Comparison of ENCODE assay signal across 1 cellular context in the genomic region with DNA sequence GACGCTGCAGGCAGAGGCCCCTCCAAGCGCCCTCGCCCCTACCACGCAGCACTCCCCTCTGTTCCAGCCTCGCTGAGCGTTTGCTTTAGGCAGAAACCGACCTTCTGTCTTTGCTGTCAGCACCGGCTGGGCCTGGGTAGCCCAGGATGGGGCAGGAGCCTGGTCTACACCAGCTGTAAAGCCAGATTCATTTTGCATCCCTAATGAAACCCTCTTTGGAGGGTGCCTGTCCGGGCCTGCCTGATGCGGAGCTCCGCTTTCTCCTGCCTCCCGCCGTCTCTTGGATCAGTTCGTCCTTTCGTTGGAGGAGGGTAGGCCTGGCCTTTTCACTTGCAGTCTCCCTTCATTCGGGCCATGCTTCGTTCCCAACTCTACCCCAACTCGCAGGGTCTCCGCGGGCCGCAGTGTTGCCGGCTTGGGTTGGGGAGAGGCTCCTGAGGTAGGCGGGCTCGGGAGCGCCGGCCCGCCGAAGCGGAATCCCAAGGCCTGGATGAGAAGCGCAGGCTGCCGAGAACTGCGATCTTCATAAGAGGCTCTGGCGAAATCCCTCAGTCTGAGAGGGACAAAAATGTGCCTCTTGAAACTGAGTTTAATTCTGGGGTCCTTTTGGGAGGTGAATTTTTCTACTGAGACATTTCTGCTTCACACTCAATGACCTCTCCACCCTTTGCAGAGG.
TF ChIP-seq lines count a peak whose summit lies in the region.

No MANE protein-coding gene starts in this region.

TF ChIP-seq in HepG2, 621 proteins besides CTCF, POLR2A, EP300 and RAD21:
- TF ChIP-seq HOXD1 (CRISPR knock-in tag; IDR thresholded peaks at IDR 0.05) (no peak), EZH2 (conservative IDR thresholded peaks at IDR 0.05; ENCODE audit: low read depth, low read length) (peak; percentile 69; the same call in 1 of the 2 replicates)
